In the genomic region with DNA sequence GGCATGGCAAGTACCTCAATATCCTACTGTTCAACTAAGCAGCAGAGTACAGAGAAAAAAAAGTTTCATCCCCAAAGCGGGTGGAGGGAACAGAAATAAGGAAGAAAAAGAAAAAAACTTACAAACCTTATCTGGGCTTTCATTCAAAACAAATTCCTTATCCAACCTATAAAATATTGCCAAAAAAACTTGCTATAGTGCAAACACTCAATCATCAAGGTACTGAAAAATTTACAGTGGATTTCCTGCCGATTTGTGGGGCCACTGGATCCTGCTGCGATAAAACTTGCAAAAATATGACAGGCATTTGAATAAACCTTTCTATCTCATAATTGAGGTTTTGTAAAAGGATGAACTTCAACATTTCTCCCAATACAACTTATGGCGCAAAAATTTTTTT, we compare ENCODE assay signal across 2 cellular contexts.
TF ChIP-seq lines count a peak whose summit lies in the region.

No MANE protein-coding gene starts in this region.

TF ChIP-seq in HEK293, 187 proteins besides CTCF, POLR2A, EP300 and RAD21 (continued from another document):
- TF ChIP-seq, protein P1, sequence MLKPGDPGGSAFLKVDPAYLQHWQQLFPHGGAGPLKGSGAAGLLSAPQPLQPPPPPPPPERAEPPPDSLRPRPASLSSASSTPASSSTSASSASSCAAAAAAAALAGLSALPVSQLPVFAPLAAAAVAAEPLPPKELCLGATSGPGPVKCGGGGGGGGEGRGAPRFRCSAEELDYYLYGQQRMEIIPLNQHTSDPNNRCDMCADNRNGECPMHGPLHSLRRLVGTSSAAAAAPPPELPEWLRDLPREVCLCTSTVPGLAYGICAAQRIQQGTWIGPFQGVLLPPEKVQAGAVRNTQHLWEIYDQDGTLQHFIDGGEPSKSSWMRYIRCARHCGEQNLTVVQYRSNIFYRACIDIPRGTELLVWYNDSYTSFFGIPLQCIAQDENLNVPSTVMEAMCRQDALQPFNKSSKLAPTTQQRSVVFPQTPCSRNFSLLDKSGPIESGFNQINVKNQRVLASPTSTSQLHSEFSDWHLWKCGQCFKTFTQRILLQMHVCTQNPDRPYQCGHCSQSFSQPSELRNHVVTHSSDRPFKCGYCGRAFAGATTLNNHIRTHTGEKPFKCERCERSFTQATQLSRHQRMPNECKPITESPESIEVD (tag by site-specific recombination; IDR thresholded peaks at IDR 0.05) = peak; percentile 90
- TF ChIP-seq ZNF157 (tag by site-specific recombination; IDR thresholded peaks at IDR 0.05) = no peak

TF ChIP-seq in endothelial cell of umbilical vein, 7 proteins besides CTCF, POLR2A, EP300 and RAD21 (continued from another document):
- TF ChIP-seq POLR2AphosphoS5 (IDR thresholded peaks at IDR 0.05; ENCODE audit: insufficient read depth, low read depth, low read length) (no peak), EZH2 (IDR thresholded peaks at IDR 0.05; ENCODE audit: borderline replicate concordance, low read depth, low read length, severe bottlenecking) (no peak)
TF ChIP-seq in endothelial cell of umbilical vein: peak in this region for 0.
